Comparison of ENCODE assay signal across 8 cellular contexts in genomic region chr1:8394456-8395321, GRCh38.
DNase-seq lines count a peak whose midpoint lies in the region; ATAC-seq and TF ChIP-seq lines count a peak whose summit lies in the region.

No MANE protein-coding gene starts in this region.

- in situ Hi-C loops in GM13977 (cut with MboI; ENCODE audit: low pct_unique_long_range_greater_than_20kb, low sequenced_read_pairs, unreplicated experiment), result no loop called here

- peaks cover 0 to 42% (median 0%) of the 10 kb centered on the region in 9 donors for H3K36me3 ChIP-seq in heart right ventricle
- peaks cover 0 to 24% (median 2%) of the 10 kb centered on the region in 4 donors for H3K36me3 ChIP-seq in upper lobe of left lung
- no peaks in the 10 kb centered on the region for H3K36me3 ChIP-seq in mucosa of descending colon (ENCODE audit: low read depth)

- H3K27me3 ChIP-seq in heart right ventricle (no peaks in the 10 kb centered on the region), upper lobe of left lung (no peaks in the 10 kb centered on the region)

- 55 to 64% methylated on average over 10 of the region's 10 CpGs for WGBS in heart right ventricle, 2 donors
- WGBS in upper lobe of left lung, 2 donors, result 52 to 55% methylated on average over 10 of the region's 10 CpGs

- peak overlapping the region; percentile 60 for H3K4me3 Mint-ChIP-seq in activated T-cell treated with anti-CD3 and anti-CD28 coated beads, Interleukin-2, amount 50 U/mL, for 24 hours

- no peaks in the 10 kb centered on the region for H3K27me3 Mint-ChIP-seq in activated T-cell treated with anti-CD3 and anti-CD28 coated beads, Interleukin-2, amount 50 U/mL, for 24 hours

- peaks cover 90% of the 10 kb centered on the region for H3K4me1 Mint-ChIP-seq in activated T-cell treated with anti-CD3 and anti-CD28 coated beads, Interleukin-2, amount 50 U/mL, for 24 hours (ENCODE audit: low read depth)

- peak overlapping the region; percentile 84 for H3K27ac Mint-ChIP-seq in activated T-cell treated with anti-CD3 and anti-CD28 coated beads, Interleukin-2, amount 50 U/mL, for 24 hours

- no peak for TF ChIP-seq CTCF in heart right ventricle (IDR thresholded peaks at IDR 0.05)
- TF ChIP-seq CTCF in upper lobe of left lung (IDR thresholded peaks at IDR 0.05), result no peak
- no peak for TF ChIP-seq CTCF in mucosa of descending colon (IDR thresholded peaks at IDR 0.05)
- TF ChIP-seq CTCF in GM13977 (IDR thresholded peaks at IDR 0.05; ENCODE audit: extremely low read depth, insufficient read depth, missing control alignments), result no peak

- H3K9me3 Mint-ChIP-seq in activated T-cell treated with anti-CD3 and anti-CD28 coated beads, Interleukin-2, amount 50 U/mL, for 24 hours, result no peaks in the 10 kb centered on the region

- ATAC-seq in heart right ventricle (no peak), Right ventricle myocardium superior (ENCODE audit: poor library complexity) (no peak), upper lobe of left lung (ENCODE audit: low FRiP score in 2 of 2) (no peak), mucosa of descending colon (no peak), HG03045 (IDR thresholded peaks at IDR 0.05; ENCODE audit: unreplicated experiment) (no peak)

- no peak for TF ChIP-seq POLR2A in upper lobe of left lung (IDR thresholded peaks at IDR 0.05)

- H3K4me3 ChIP-seq in heart right ventricle (peak overlapping the region in 1 of 10 donors; percentile 34), upper lobe of left lung (peak overlapping the region in 2 of 4 donors; percentile 15 to 18), mucosa of descending colon (no peak overlapping the region)

- DNase-seq in heart right ventricle, result no peak
- DNase-seq in Right ventricle myocardium superior, result no peak
- DNase-seq in activated T-cell treated with anti-CD3 and anti-CD28 coated beads, Interleukin-2, amount 50 U/mL, for 24 hours, result peak; percentile 53
- DNase-seq in kidney glomerular epithelial cell (lab: John Stamatoyannopoulos, UW), result peak; percentile 30
- no peak for DNase-seq in upper lobe of left lung
- no peak for DNase-seq in mucosa of descending colon
- no peak for DNase-seq in GM13977 (ENCODE audit: low spot score)

- intact Hi-C loops in heart right ventricle (cut with DNase I) (no loop called here), Right ventricle myocardium superior (cut with DNase I) (no loop called here), mucosa of descending colon (cut with DNase I, micrococcal nuclease) (no loop called here)

- no peaks in the 10 kb centered on the region for H3K9me3 ChIP-seq in heart right ventricle
- no peaks in the 10 kb centered on the region for H3K9me3 ChIP-seq in upper lobe of left lung
- H3K9me3 ChIP-seq in mucosa of descending colon, result no peaks in the 10 kb centered on the region

- TF ChIP-seq EP300 in upper lobe of left lung (IDR thresholded peaks at IDR 0.05), result no peak

- peaks cover 72% of the 10 kb centered on the region for H3K36me3 Mint-ChIP-seq in activated T-cell treated with anti-CD3 and anti-CD28 coated beads, Interleukin-2, amount 50 U/mL, for 24 hours (ENCODE audit: low read depth)

- H3K4me1 ChIP-seq in heart right ventricle (peaks cover 16 to 97% (median 93%) of the 10 kb centered on the region in 9 donors), upper lobe of left lung (peaks cover 57 to 72% (median 59%) of the 10 kb centered on the region in 4 donors), mucosa of descending colon (ENCODE audit: low read depth) (peaks cover 21% of the 10 kb centered on the region)

- peak overlapping the region in 8 of 10 donors; percentile 71 to 82 (median 74) for H3K27ac ChIP-seq in heart right ventricle
- peak overlapping the region; percentile 55 to 70 (median 63) for H3K27ac ChIP-seq in upper lobe of left lung

Comparison
In these comparisons a context has a peak if more than half of its experiments do, and no peak if none do; other contexts are left out.
1. DNase-seq: peak in activated T-cell treated with anti-CD3 and anti-CD28 coated beads, Interleukin-2, amount 50 U/mL, for 24 hours (single experiment) and kidney glomerular epithelial cell (single experiment); none in heart right ventricle (0 of 2), Right ventricle myocardium superior (single experiment), upper lobe of left lung (0 of 2), mucosa of descending colon (0 of 3) and GM13977 (single experiment).